In genomic region chr7:90222811-90223725, GRCh38 we compare ENCODE assay signal across 13 cellular contexts. TPM values are rescaled to one million over a fixed set of nuclear protein-coding genes. Genes with fewer than 3 reads are reported as not detected.
DNase-seq lines count a peak whose midpoint lies in the region; ATAC-seq and TF ChIP-seq lines count a peak whose summit lies in the region.
"Had no signal": no experiment of that assay in that cellular context is flagged by ENCODE, and none has a peak within 500 bp of the region (broad histone marks: within the 10 kb centered on the region; RNA-seq: fewer than 3 reads in every experiment).

No MANE protein-coding gene starts in this region.

- no peak for TF ChIP-seq POLR2A in HCT116 (IDR thresholded peaks at IDR 0.05; ENCODE audit: borderline replicate concordance, extremely low read depth, insufficient read depth, insufficient read length)

- intact Hi-C loops in HCT116 (cut with micrococcal nuclease) (no loop called here), left cardiac atrium (cut with DNase I) (no loop called here), CD14-positive monocyte (cut with micrococcal nuclease) (no loop called here)

- H3K9me2 ChIP-seq in HCT116 (ENCODE audit: insufficient read depth) = no peaks in the 10 kb centered on the region

- no peak overlapping the region for H3K4me3 ChIP-seq in HCT116 (replicated peaks in 1 of 2; ENCODE audit: low read depth in 1 of 2, low read length in 2 of 2)
- peak overlapping the region; percentile 37 for H3K4me3 ChIP-seq in skeletal muscle satellite cell (ENCODE audit: low read length)

- TF ChIP-seq CTCF in HCT116 (IDR thresholded peaks at IDR 0.05 in 2 of 3, conservative IDR thresholded peaks at IDR 0.05 in 1 of 3; ENCODE audit: borderline replicate concordance in 1 of 3, insufficient read depth in 1 of 3, low read depth in 2 of 3, low read length in 2 of 3) (no peak), CD14-positive monocyte (IDR thresholded peaks at IDR 0.05) (no peak)

- POLR2A ChIA-PET in HCT116 (lab: Charles Lee) = no interaction called here

- no peaks in the 10 kb centered on the region for H3K36me3 Mint-ChIP-seq in CD14-positive monocyte
- H3K36me3 Mint-ChIP-seq: natural killer cell treated with Interleukin-12 subunit alpha and Interleukin-12 subunit beta and Interleukin-15 and Interleukin-18, amount 100 ng/mL, for 72 hours had no signal

- DNase-seq in HCT116 (ENCODE audit: low read depth, low spot score) (no peak), SW480 (ENCODE audit: low spot score) (peak; percentile 64), left cardiac atrium (peak; percentile 44), CD14-positive monocyte (ENCODE audit: low spot score) (no peak), hippocampal formation (lab: John Stamatoyannopoulos, UW) (no peak), HUDEP-2 (lab: John Stamatoyannopoulos, UW; ENCODE audit: unreplicated experiment in 76 of 76) (no peak)
- DNase-seq: Kasumi-1, NCI-H774, trophoblast cell had no signal

- no peak overlapping the region for H3K9ac ChIP-seq in HCT116 (ENCODE audit: low read length)
- H3K9ac ChIP-seq in skeletal muscle satellite cell (ENCODE audit: low read depth, low read length) = no peak overlapping the region

- BruUV-seq in HCT116 (replicated peaks; lab: Mats Ljungman, UMichigan) = no TSS peak

- H3K36me3 ChIP-seq in HCT116 (ENCODE audit: control insufficient read depth in 1 of 2, insufficient read depth in 2 of 2, low read length in 2 of 2) = no peaks in the 10 kb centered on the region
- no peaks in the 10 kb centered on the region for H3K36me3 ChIP-seq in skeletal muscle satellite cell (ENCODE audit: insufficient read depth, low read length)

- H3K79me2 ChIP-seq in HCT116 (ENCODE audit: insufficient read depth, low read length) = 0 out of 2 replicates have a peak, but pooled peaks cover 8% of the 10 kb centered on the region

- peaks cover 0 to 16% (median 2%) of the 10 kb centered on the region in 3 donors for H3K27me3 Mint-ChIP-seq in CD14-positive monocyte (ENCODE audit: low read depth in 3 of 3)

- H3K9me3 ChIP-seq in HCT116 (ENCODE audit: control insufficient read depth in 1 of 2, insufficient read depth in 1 of 2, low read depth in 1 of 2, low read length in 2 of 2) (no peaks in the 10 kb centered on the region), skeletal muscle satellite cell (replicated peaks; ENCODE audit: low read length) (no peaks in the 10 kb centered on the region)

- no peaks in the 10 kb centered on the region for H3K4me1 Mint-ChIP-seq in CD14-positive monocyte

- H3K27me3 ChIP-seq in HCT116 (ENCODE audit: insufficient read depth, low read length) = no peaks in the 10 kb centered on the region
- H3K27me3 ChIP-seq in skeletal muscle satellite cell (ENCODE audit: control insufficient read depth, insufficient read depth, low read length) = no peaks in the 10 kb centered on the region

- H3K4me1 ChIP-seq in HCT116 (ENCODE audit: control insufficient read depth in 1 of 2, insufficient read depth in 2 of 2, low read length in 2 of 2) (peaks cover 10 to 12% of the 10 kb centered on the region in 2 experiments), skeletal muscle satellite cell (ENCODE audit: control insufficient read depth, insufficient read depth, low read length) (peaks cover 14% of the 10 kb centered on the region)

- no peak overlapping the region for H3K27ac Mint-ChIP-seq in CD14-positive monocyte
- H3K27ac Mint-ChIP-seq: natural killer cell treated with Interleukin-12 subunit alpha and Interleukin-12 subunit beta and Interleukin-15 and Interleukin-18, amount 100 ng/mL, for 72 hours; T-helper 1 cell treated with Interleukin-12 subunit alpha and Interleukin-12 subunit beta and Interleukin-4 antibody, amounts not matched to agents 30 μg/mL and 1 μg/mL, for 36 hours had no signal

- no peak overlapping the region for H3K4me3 Mint-ChIP-seq in CD14-positive monocyte
- H3K4me3 Mint-ChIP-seq: natural killer cell treated with Interleukin-12 subunit alpha and Interleukin-12 subunit beta and Interleukin-15 and Interleukin-18, amount 100 ng/mL, for 72 hours; T-helper 1 cell treated with Interleukin-12 subunit alpha and Interleukin-12 subunit beta and Interleukin-4 antibody, amounts not matched to agents 30 μg/mL and 1 μg/mL, for 36 hours had no signal

- RAD21 ChIA-PET in HCT116 (lab: Charles Lee; ENCODE audit: low non-redundant PET in 1 of 2, low total read pairs in 2 of 2, uncharacterized antibody in 2 of 2, unreplicated experiment in 2 of 2) = no interaction called here

- H2AFZ ChIP-seq in HCT116 (ENCODE audit: low read depth, low read length, poor library complexity, severe bottlenecking) = no peak overlapping the region

- no peak overlapping the region for H3K27ac ChIP-seq in HCT116 (ENCODE audit: low read depth, low read length)

- ATAC-seq in HCT116 (peak; percentile 76), left cardiac atrium (peak; percentile 34 to 94), GM18870 (IDR thresholded peaks at IDR 0.05; ENCODE audit: unreplicated experiment) (no peak)

- H4K20me1 ChIP-seq in HCT116 (ENCODE audit: insufficient read depth) = no peaks in the 10 kb centered on the region

- no peaks in the 10 kb centered on the region for H3K9me3 Mint-ChIP-seq in CD14-positive monocyte
- H3K9me3 Mint-ChIP-seq: natural killer cell treated with Interleukin-12 subunit alpha and Interleukin-12 subunit beta and Interleukin-15 and Interleukin-18, amount 100 ng/mL, for 72 hours; T-helper 1 cell treated with Interleukin-12 subunit alpha and Interleukin-12 subunit beta and Interleukin-4 antibody, amounts not matched to agents 30 μg/mL and 1 μg/mL, for 36 hours had no signal

- no peak for TF ChIP-seq RAD21 in HCT116 (IDR thresholded peaks at IDR 0.05; ENCODE audit: low read depth)

- CTCF ChIA-PET in HCT116 (lab: Charles Lee) = interaction anchor here (2.2 kb wide), 1 partner anchor 11 kb away, joined by 6 read pairs; the partner anchor contains the start of gene STEAP2

- H3K4me2 ChIP-seq in HCT116 (ENCODE audit: low read length) = peak overlapping the region; percentile 50
- peak overlapping the region; percentile 33 for H3K4me2 ChIP-seq in skeletal muscle satellite cell (ENCODE audit: low read length)

TF ChIP-seq in HCT116, 20 proteins besides CTCF, POLR2A, EP300 and RAD21:
- peak; percentile 70; the same call in 1 of the 2 replicates for TF ChIP-seq EGR1 (IDR thresholded peaks at IDR 0.05; ENCODE audit: low read depth)
- TF ChIP-seq ATF3 (IDR thresholded peaks at IDR 0.05) = no peak
TF ChIP-seq in HCT116: peak in this region for 1.

RNA-seq across cellular contexts. Expression of gene STEAP2, which starts 11.5 kb away (rescaled TPM):
- 13.4 TPM for total RNA-seq in HCT116 (2021; ENCODE audit: unreplicated experiment)
- polyA plus RNA-seq in HCT116 (2012) = 2.7 and 4.9 TPM in 2 replicates
- 10 to 100 TPM; 22.0 to 28.2 TPM for total RNA-seq in left cardiac atrium
- 9.8 and 23.6 TPM in 2 replicates for total RNA-seq in skeletal muscle satellite cell (2012; rRNA removed)
- not detected for polyA plus RNA-seq in CD14-positive monocyte

RNA-seq across cellular contexts. Expression of gene CFAP69, which starts 21.9 kb away (rescaled TPM):
- total RNA-seq in HCT116 (2021; ENCODE audit: unreplicated experiment) (4.1 TPM), left cardiac atrium (1 to 10 TPM; 3.4 to 4.5 TPM)
- 1.5 and 1.6 TPM in 2 replicates for polyA plus RNA-seq in HCT116 (2012)
- 3.9 and 6.1 TPM in 2 replicates for total RNA-seq in skeletal muscle satellite cell (2012; rRNA removed)
- not detected for polyA plus RNA-seq in CD14-positive monocyte

Comparison
In these comparisons a context has a peak if more than half of its experiments do, and no peak if none do; other contexts are left out.
1. DNase-seq: peak in SW480 (single experiment) and left cardiac atrium (single experiment); none in HCT116 (single experiment), CD14-positive monocyte (single experiment), hippocampal formation (0 of 2) and HUDEP-2 (0 of 76).